In genomic region chr22:26894362-26894761, GRCh38 we compare ENCODE assay signal across 13 cellular contexts.
DNase-seq lines count a peak whose midpoint lies in the region; ATAC-seq and TF ChIP-seq lines count a peak whose summit lies in the region.
"Had no signal": no experiment of that assay in that cellular context is flagged by ENCODE, and none has a peak within 500 bp of the region (broad histone marks: within the 10 kb centered on the region; RNA-seq: fewer than 3 reads in every experiment).

No MANE protein-coding gene starts in this region.

- POLR2A ChIA-PET in HCT116 (lab: Charles Lee): no interaction called here

- H3K27ac ChIP-seq in HCT116 (ENCODE audit: low read depth, low read length): no peak overlapping the region

- no peak overlapping the region for H2AFZ ChIP-seq in HCT116 (ENCODE audit: low read depth, low read length, poor library complexity, severe bottlenecking)

- H3K36me3 ChIP-seq in HCT116 (ENCODE audit: control insufficient read depth in 1 of 2, insufficient read depth in 2 of 2, low read length in 2 of 2): no peaks in the 10 kb centered on the region
- no peaks in the 10 kb centered on the region for H3K36me3 ChIP-seq in adipocyte (ENCODE audit: control insufficient read depth, insufficient read depth, low read length, severe bottlenecking)
- no peaks in the 10 kb centered on the region for H3K36me3 ChIP-seq in skeletal muscle satellite cell (ENCODE audit: insufficient read depth, low read length)

- CTCF ChIA-PET in HCT116 (lab: Charles Lee): interaction anchor here (1.0 kb wide), 1 partner anchor 257 kb away, joined by 3 read pairs; no protein-coding TSS in a partner anchor

- BruUV-seq in HCT116 (replicated peaks; lab: Mats Ljungman, UMichigan): no TSS peak

- ATAC-seq in HCT116: no peak

- H3K4me1 ChIP-seq in HCT116 (ENCODE audit: control insufficient read depth in 1 of 2, insufficient read depth in 2 of 2, low read length in 2 of 2): peaks cover 2 to 8% of the 10 kb centered on the region in 2 experiments
- H3K4me1 ChIP-seq in adipocyte (ENCODE audit: control insufficient read depth, insufficient read depth, low read length): peaks cover 44% of the 10 kb centered on the region
- H3K4me1 ChIP-seq in skeletal muscle satellite cell (ENCODE audit: control insufficient read depth, insufficient read depth, low read length): peaks cover 46% of the 10 kb centered on the region

- TF ChIP-seq CTCF in HCT116 (IDR thresholded peaks at IDR 0.05 in 2 of 3, conservative IDR thresholded peaks at IDR 0.05 in 1 of 3; ENCODE audit: borderline replicate concordance in 1 of 3, insufficient read depth in 1 of 3, low read depth in 2 of 3, low read length in 2 of 3) (no peak), fibroblast of villous mesenchyme (IDR thresholded peaks at IDR 0.05; ENCODE audit: insufficient read depth, low read depth, low read length) (no peak)

- TF ChIP-seq RAD21 in HCT116 (IDR thresholded peaks at IDR 0.05; ENCODE audit: low read depth): no peak

- H3K4me2 ChIP-seq in HCT116 (ENCODE audit: low read length) (peak overlapping the region; percentile 33; the same call in 1 of the 2 replicates), skeletal muscle satellite cell (ENCODE audit: low read length) (peak overlapping the region; percentile 64)

- H3K27me3 ChIP-seq in HCT116 (ENCODE audit: insufficient read depth, low read length): peaks cover 57% of the 10 kb centered on the region
- no peaks in the 10 kb centered on the region for H3K27me3 ChIP-seq in adipocyte (replicated peaks; ENCODE audit: control insufficient read depth, insufficient read depth, low read length)
- no peaks in the 10 kb centered on the region for H3K27me3 ChIP-seq in skeletal muscle satellite cell (ENCODE audit: control insufficient read depth, insufficient read depth, low read length)

- RAD21 ChIA-PET in HCT116 (lab: Charles Lee; ENCODE audit: low non-redundant PET in 1 of 2, low total read pairs in 2 of 2, uncharacterized antibody in 2 of 2, unreplicated experiment in 2 of 2): no interaction called here

- no peaks in the 10 kb centered on the region for H3K9me2 ChIP-seq in HCT116 (ENCODE audit: insufficient read depth)

- H3K4me3 ChIP-seq in HCT116 (replicated peaks in 1 of 2; ENCODE audit: low read depth in 1 of 2, low read length in 2 of 2): no peak overlapping the region
- H3K4me3 ChIP-seq in adipocyte (ENCODE audit: low read length): peak overlapping the region; percentile 13
- no peak overlapping the region for H3K4me3 ChIP-seq in fibroblast of villous mesenchyme (ENCODE audit: low read depth, low read length)
- peak overlapping the region; percentile 27 for H3K4me3 ChIP-seq in skeletal muscle satellite cell (ENCODE audit: low read length)

- no peak for TF ChIP-seq POLR2A in HCT116 (IDR thresholded peaks at IDR 0.05; ENCODE audit: borderline replicate concordance, extremely low read depth, insufficient read depth, insufficient read length)

- no peaks in the 10 kb centered on the region for H4K20me1 ChIP-seq in HCT116 (ENCODE audit: insufficient read depth)

- DNase-seq in HCT116 (ENCODE audit: low read depth, low spot score) (no peak), adipocyte (ENCODE audit: low read depth) (peak; percentile 26), fibroblast of villous mesenchyme (ENCODE audit: low read depth) (peak; percentile 11), SW 1271 (lab: John Stamatoyannopoulos, UW) (no peak), NCI-H748 (lab: John Stamatoyannopoulos, UW; ENCODE audit: unreplicated experiment) (no peak), NCI-H2081 (lab: John Stamatoyannopoulos, UW) (no peak)
- DNase-seq: activated CD4-positive, alpha-beta T cell treated with anti-CD3 and anti-CD28 coated beads, Interleukin-2, amount 10 ng/mL, durations not matched to agents 7 days and 5 days; activated naive CD8-positive, alpha-beta T cell treated with anti-CD3 and anti-CD28 coated beads, Interleukin-2, amount 10 ng/mL, durations not matched to agents 7 days and 5 days; hypothalamus; naive B cell; NCI-H2171 treated with DMSO at 0.1 percent for 48 hours; Right ventricle myocardium superior had no signal

- no peak overlapping the region for H3K9ac ChIP-seq in HCT116 (ENCODE audit: low read length)
- peak overlapping the region; percentile 69 for H3K9ac ChIP-seq in adipocyte (ENCODE audit: low read length)
- peak overlapping the region; percentile 70 for H3K9ac ChIP-seq in skeletal muscle satellite cell (ENCODE audit: low read depth, low read length)

- intact Hi-C loops in HCT116 (cut with micrococcal nuclease): no loop called here

- H3K9me3 ChIP-seq in HCT116 (ENCODE audit: control insufficient read depth in 1 of 2, insufficient read depth in 1 of 2, low read depth in 1 of 2, low read length in 2 of 2) (no peaks in the 10 kb centered on the region), adipocyte (ENCODE audit: control insufficient read depth, low read length) (peaks cover 3% of the 10 kb centered on the region), skeletal muscle satellite cell (replicated peaks; ENCODE audit: low read length) (no peaks in the 10 kb centered on the region)

- H3K79me2 ChIP-seq in HCT116 (ENCODE audit: insufficient read depth, low read length): no peaks in the 10 kb centered on the region

TF ChIP-seq in HCT116, 20 proteins besides CTCF, POLR2A, EP300 and RAD21:
- TF ChIP-seq TCF7L2 (IDR thresholded peaks at IDR 0.05; ENCODE audit: borderline replicate concordance, extremely low read depth, insufficient read depth, insufficient read length): no peak
- no peak for TF ChIP-seq MAX (IDR thresholded peaks at IDR 0.05)
- no peak for TF ChIP-seq ZNF274 (IDR thresholded peaks at IDR 0.05; ENCODE audit: low read depth, low read length)
- no peak for TF ChIP-seq POLR2AphosphoS5 (IDR thresholded peaks at IDR 0.05; ENCODE audit: low read depth, low read length)
- TF ChIP-seq FOSL1 (IDR thresholded peaks at IDR 0.05; ENCODE audit: low read depth): no peak
- TF ChIP-seq EGR1 (IDR thresholded peaks at IDR 0.05; ENCODE audit: low read depth): no peak
- no peak for TF ChIP-seq ATF3 (IDR thresholded peaks at IDR 0.05)
- TF ChIP-seq REST (IDR thresholded peaks at IDR 0.05; ENCODE audit: low read depth): no peak
- no peak for TF ChIP-seq ZBTB33 (IDR thresholded peaks at IDR 0.05; ENCODE audit: extremely low read depth, insufficient replicate concordance, low read length)
- no peak for TF ChIP-seq ZFX (IDR thresholded peaks at IDR 0.05)
- TF ChIP-seq ELF1 (IDR thresholded peaks at IDR 0.05; ENCODE audit: borderline replicate concordance, low read depth): no peak
- no peak for TF ChIP-seq EZH2 (IDR thresholded peaks at IDR 0.05)
- no peak for TF ChIP-seq SIN3A (IDR thresholded peaks at IDR 0.05; ENCODE audit: low read depth)
- no peak for TF ChIP-seq JUND (IDR thresholded peaks at IDR 0.05)
TF ChIP-seq in HCT116: peak in this region for 0.

Comparison
In these comparisons a context has a peak if more than half of its experiments do, and no peak if none do; other contexts are left out.
1. DNase-seq: peak in adipocyte (single experiment) and fibroblast of villous mesenchyme (single experiment); none in HCT116 (single experiment), SW 1271 (0 of 2), NCI-H748 (single experiment) and NCI-H2081 (0 of 2).
2. H3K4me3 ChIP-seq: peak in adipocyte (single experiment) and skeletal muscle satellite cell (single experiment); none in HCT116 (0 of 2) and fibroblast of villous mesenchyme (single experiment).